In the genomic region with DNA sequence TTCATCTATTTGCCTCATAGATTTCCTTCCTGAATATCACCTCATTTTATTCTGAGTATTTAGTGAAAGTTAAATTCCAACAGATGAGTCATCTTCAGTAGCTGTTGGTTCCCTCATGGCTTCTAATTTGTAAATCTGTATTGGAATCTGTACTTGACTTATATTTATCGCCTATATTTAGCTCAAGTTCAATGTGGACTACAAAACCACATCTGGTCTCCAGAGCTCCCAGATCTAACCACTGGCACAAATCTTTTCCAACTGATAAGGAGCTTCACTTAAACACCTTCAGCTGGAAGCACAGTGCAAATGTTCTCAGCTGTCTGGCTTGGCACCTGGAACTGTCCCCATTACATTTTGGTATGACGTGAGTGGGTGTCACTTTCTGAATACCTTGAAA, we compare ENCODE assay signal across 17 cellular contexts.
DNase-seq lines count a peak whose midpoint lies in the region; ATAC-seq, FAIRE-seq and TF ChIP-seq lines count a peak whose summit lies in the region.
"Had no signal": no experiment of that assay in that cellular context is flagged by ENCODE, and none has a peak within 500 bp of the region (broad histone marks: within the 10 kb centered on the region; RNA-seq: fewer than 3 reads in every experiment).

No MANE protein-coding gene starts in this region.

- no peak overlapping the region for H3K4me2 ChIP-seq in HepG2 (ENCODE audit: low read depth, low read length)
- H3K4me2 ChIP-seq in smooth muscle cell = peak overlapping the region; percentile 76

- in situ Hi-C loops in HepG2 (cut with HindIII; ENCODE audit: extremely low pct_ligation_motif_present, low pct_unique_long_range_greater_than_20kb) (no loop called here), astrocyte of the spinal cord (cut with HindIII; ENCODE audit: low sequenced_read_pairs) (no loop called here)

- WGBS in liver = 56% methylated on average over 2 of the region's 2 CpGs
- WGBS in HepG2 (ENCODE audit: low lambda C conversion rate) = 23% methylated on average over 2 of the region's 2 CpGs
- 37% methylated on average over 2 of the region's 2 CpGs for WGBS in smooth muscle cell (ENCODE audit: low lambda C conversion rate)

- no peak for TF ChIP-seq POLR2A in HepG2 (IDR thresholded peaks at IDR 0.05; ENCODE audit: insufficient read depth in 1 of 2, low read depth in 2 of 2, low read length in 2 of 2)

- H4K20me1 ChIP-seq in HepG2 (ENCODE audit: insufficient read depth, low read length) (no peaks in the 10 kb centered on the region), smooth muscle cell (ENCODE audit: low read depth) (no peaks in the 10 kb centered on the region)

- POLR2A ChIA-PET in HepG2 (lab: Yijun Ruan, JAX) = no interaction called here

- H3K36me3 ChIP-seq in liver (ENCODE audit: control insufficient read depth in 4 of 4, insufficient read depth in 3 of 4, low read depth in 1 of 4, low read length in 3 of 4) (no peaks in the 10 kb centered on the region), HepG2 (replicated peaks in 1 of 2; ENCODE audit: control insufficient read depth in 1 of 2, insufficient read depth in 2 of 2, low read length in 2 of 2) (no peaks in the 10 kb centered on the region), smooth muscle cell (ENCODE audit: low read depth) (no peaks in the 10 kb centered on the region)
- H3K36me3 ChIP-seq: ascending aorta, tibial nerve had no signal

- H3K9me3 ChIP-seq in liver (ENCODE audit: control insufficient read depth in 4 of 4, low read length in 3 of 4) = no peaks in the 10 kb centered on the region
- no peaks in the 10 kb centered on the region for H3K9me3 ChIP-seq in HepG2 (ENCODE audit: low read length)
- no peaks in the 10 kb centered on the region for H3K9me3 ChIP-seq in smooth muscle cell (replicated peaks; ENCODE audit: low read depth)

- H3F3A ChIP-seq in smooth muscle cell (ENCODE audit: low read depth) = peaks cover 7% of the 10 kb centered on the region

- intact Hi-C loops in HepG2 (cut with micrococcal nuclease; ENCODE audit: unreplicated experiment) (no loop called here), left ventricle myocardium superior (cut with micrococcal nuclease) (no loop called here)

- peaks cover 3 to 29% (median 15%) of the 10 kb centered on the region in 4 donors for H3K4me1 ChIP-seq in liver (ENCODE audit: control insufficient read depth in 4 of 4, insufficient read depth in 4 of 4, low read length in 3 of 4)
- no peaks in the 10 kb centered on the region for H3K4me1 ChIP-seq in HepG2 (ENCODE audit: insufficient read depth, low read length)
- H3K4me1 ChIP-seq in smooth muscle cell (ENCODE audit: low read depth) = peaks cover 11% of the 10 kb centered on the region
- H3K4me1 ChIP-seq: ascending aorta had no signal

- TF ChIP-seq RAD21 in liver (IDR thresholded peaks at IDR 0.05) (peak in 1 of 2 donors; percentile 8), HepG2 (CRISPR knock-in tag; IDR thresholded peaks at IDR 0.05) (no peak)

- FAIRE-seq in HepG2 (lab: Jason Lieb, UNC) = no peak
- FAIRE-seq: A204.1 had no signal

- TF ChIP-seq EP300 in HepG2 (IDR thresholded peaks at IDR 0.05; ENCODE audit: low read depth in 2 of 2, low read length in 2 of 2) = no peak
- TF ChIP-seq EP300 in HepG2 (CRISPR knock-in tag; IDR thresholded peaks at IDR 0.05; ENCODE audit: borderline replicate concordance) = no peak

- H3K27ac ChIP-seq in liver (ENCODE audit: low read depth in 1 of 2, low read length in 2 of 2) (peak overlapping the region; percentile 34 to 69), HepG2 (ENCODE audit: extremely low read length, insufficient read depth, low read length) (no peak overlapping the region), smooth muscle cell (ENCODE audit: low read depth) (peak overlapping the region; percentile 93)
- H3K27ac ChIP-seq: ascending aorta, tibial nerve had no signal

- H3K79me2 ChIP-seq in HepG2 (ENCODE audit: insufficient read depth, low read length) (no peaks in the 10 kb centered on the region), smooth muscle cell (ENCODE audit: low read depth) (no peaks in the 10 kb centered on the region)

- no peak for DNase-seq in HepG2 (ENCODE audit: low spot score)
- DNase-seq in astrocyte of the spinal cord (ENCODE audit: low read depth, low spot score) = peak; percentile 43
- DNase-seq in glomerular visceral epithelial cell (ENCODE audit: extremely low spot score) = peak; percentile 43
- no peak for DNase-seq in smooth muscle cell (lab: John Stamatoyannopoulos, UW; ENCODE audit: unreplicated experiment)
- DNase-seq in T1000 (lab: John Stamatoyannopoulos, UW) = no peak
- DNase-seq in left ventricle myocardium superior = no peak
- DNase-seq: activated CD4-positive, alpha-beta T cell treated with anti-CD3 and anti-CD28 coated beads, Interleukin-2, amount 10 ng/mL, durations not matched to agents 24 days and 14 days; endodermal cell; hypothalamus; NCI-H1048; NCI-H226; stimulated activated CD4-positive, alpha-beta T cell treated with anti-CD3 and anti-CD28 coated beads, Interleukin-12 subunit alpha, Interleukin-12 subunit beta, amount 100 ng/mL, for 4 hours had no signal

- BruUV-seq in HepG2 (replicated peaks; lab: Mats Ljungman, UMichigan) = no TSS peak

- TF ChIP-seq CTCF in liver (IDR thresholded peaks at IDR 0.05; ENCODE audit: low read depth, low read length, missing input control) (no peak), HepG2 (CRISPR knock-in tag; IDR thresholded peaks at IDR 0.05) (no peak), astrocyte of the spinal cord (IDR thresholded peaks at IDR 0.05; ENCODE audit: low read depth, low read length) (no peak), smooth muscle cell (IDR thresholded peaks at IDR 0.05; ENCODE audit: borderline replicate concordance, insufficient read depth, poor library complexity, severe bottlenecking) (no peak)

- ATAC-seq in HepG2 (no peak), GM21529 (IDR thresholded peaks at IDR 0.05; ENCODE audit: unreplicated experiment) (no peak), left ventricle myocardium superior (no peak)

- CTCF ChIA-PET in HepG2 (lab: Yijun Ruan, JAX; ENCODE audit: low intra/inter-chr PET ratio, low total read pairs) = no interaction called here

- H3K4me3 ChIP-seq in liver (ENCODE audit: low read depth in 1 of 3, low read length in 3 of 3) = no peak overlapping the region
- no peak overlapping the region for H3K4me3 ChIP-seq in HepG2 (replicated peaks in 1 of 3; ENCODE audit: insufficient read depth in 1 of 3, low read depth in 2 of 3, low read length in 3 of 3)
- no peak overlapping the region for H3K4me3 ChIP-seq in astrocyte of the spinal cord (ENCODE audit: low read depth, low read length)
- no peak overlapping the region for H3K4me3 ChIP-seq in smooth muscle cell
- H3K4me3 ChIP-seq: ascending aorta, tibial nerve had no signal

- H3K9ac ChIP-seq in liver (ENCODE audit: low read depth in 1 of 2, low read length in 2 of 2) (no peak overlapping the region), HepG2 (ENCODE audit: insufficient read depth, low read depth, low read length) (no peak overlapping the region), smooth muscle cell (ENCODE audit: low read depth) (no peak overlapping the region)

- no peaks in the 10 kb centered on the region for H3K27me3 ChIP-seq in liver (ENCODE audit: control insufficient read depth in 4 of 4, insufficient read depth in 4 of 4, low read length in 3 of 4)
- H3K27me3 ChIP-seq in HepG2 (ENCODE audit: control insufficient read depth in 1 of 2, insufficient read depth in 2 of 2, low read length in 2 of 2) = no peaks in the 10 kb centered on the region
- no peaks in the 10 kb centered on the region for H3K27me3 ChIP-seq in smooth muscle cell (ENCODE audit: low read depth)
- H3K27me3 ChIP-seq: ascending aorta, tibial nerve had no signal

- H2AFZ ChIP-seq in HepG2 (ENCODE audit: low read length) (no peak overlapping the region), smooth muscle cell (ENCODE audit: low read depth) (no peak overlapping the region)

TF ChIP-seq in liver, 16 proteins besides CTCF, POLR2A, EP300 and RAD21:
- no peak for TF ChIP-seq RXRA (IDR thresholded peaks at IDR 0.05)
- TF ChIP-seq YY1 (IDR thresholded peaks at IDR 0.05) = peak; percentile 45
- no peak for TF ChIP-seq TAF1 (conservative IDR thresholded peaks at IDR 0.05)
- TF ChIP-seq, protein P1, sequence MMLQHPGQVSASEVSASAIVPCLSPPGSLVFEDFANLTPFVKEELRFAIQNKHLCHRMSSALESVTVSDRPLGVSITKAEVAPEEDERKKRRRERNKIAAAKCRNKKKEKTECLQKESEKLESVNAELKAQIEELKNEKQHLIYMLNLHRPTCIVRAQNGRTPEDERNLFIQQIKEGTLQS (IDR thresholded peaks at IDR 0.05) = peak; percentile 54
- no peak for TF ChIP-seq HNF4A (conservative IDR thresholded peaks at IDR 0.05)
- no peak for TF ChIP-seq GABPA (IDR thresholded peaks at IDR 0.05 in 1 of 2, conservative IDR thresholded peaks at IDR 0.05 in 1 of 2)
- peak; percentile 67 to 68 for TF ChIP-seq JUND (IDR thresholded peaks at IDR 0.05)
- no peak for TF ChIP-seq HNF4G (IDR thresholded peaks at IDR 0.05)
- TF ChIP-seq FOXA1 (IDR thresholded peaks at IDR 0.05) = no peak
- TF ChIP-seq EGR1 (IDR thresholded peaks at IDR 0.05; ENCODE audit: low read depth in 2 of 2) = no peak

TF ChIP-seq in HepG2, 621 proteins besides CTCF, POLR2A, EP300 and RAD21 (continues in another document):
- TF ChIP-seq ZEB1 (IDR thresholded peaks at IDR 0.05; ENCODE audit: insufficient replicate concordance, low read depth) = no peak
- no peak for TF ChIP-seq JARID2 (CRISPR knock-in tag; IDR thresholded peaks at IDR 0.05; ENCODE audit: insufficient replicate concordance)
- no peak for TF ChIP-seq TARDBP (CRISPR knock-in tag; IDR thresholded peaks at IDR 0.05)

Comparison
In these comparisons a context has a peak if more than half of its experiments do, and no peak if none do; other contexts are left out.
1. DNase-seq: peak in astrocyte of the spinal cord (single experiment) and glomerular visceral epithelial cell (single experiment); none in HepG2 (single experiment), smooth muscle cell (single experiment), T1000 (single experiment) and left ventricle myocardium superior (single experiment).